ENCODE assay signal across 8 cellular contexts in genomic region chr21:41133896-41134522, GRCh38. TPM values are rescaled to one million over a fixed set of nuclear protein-coding genes. Genes with fewer than 3 reads are reported as not detected.
A peak's percentile ranks its signal among the peaks of the same experiment; 100 is the strongest.
DNase-seq lines count a peak whose midpoint lies in the region; ATAC-seq and TF ChIP-seq lines count a peak whose summit lies in the region.

No MANE protein-coding gene starts in this region.

- DNase-seq in NCI-H1092 (lab: John Stamatoyannopoulos, UW) (peak; percentile 21), brain microvascular endothelial cell (peak; percentile 28), right lobe of liver (no peak), lower leg skin (ENCODE audit: low spot score in 2 of 2) (no peak)
- no peak for DNase-seq in activated CD8-positive, alpha-beta memory T cell treated with anti-CD3 and anti-CD28 coated beads, Interleukin-2, amount 10 ng/mL, durations not matched to agents 7 days and 5 days

- no peaks in the 10 kb centered on the region for H3K9me3 Mint-ChIP-seq in activated CD8-positive, alpha-beta memory T cell treated with anti-CD3 and anti-CD28 coated beads, Interleukin-2, amount 10 ng/mL, durations not matched to agents 7 days and 5 days (ENCODE audit: low read depth)

- ATAC-seq in right lobe of liver (peak; percentile 70 to 85 (median 74)), GM19328 (IDR thresholded peaks at IDR 0.05; ENCODE audit: unreplicated experiment) (no peak), HG03095 (IDR thresholded peaks at IDR 0.05; ENCODE audit: unreplicated experiment) (no peak)
- ATAC-seq in activated CD8-positive, alpha-beta memory T cell treated with anti-CD3 and anti-CD28 coated beads, Interleukin-2, amount 10 ng/mL, durations not matched to agents 7 days and 5 days: no peak

- CTCF ChIA-PET in activated CD8-positive, alpha-beta memory T cell treated with anti-CD3 and anti-CD28 coated beads, Interleukin-2, amount 10 ng/mL, durations not matched to agents 7 days and 5 days (lab: Charles Lee): interaction anchor here (1.2 kb wide), 2 partner anchors 9 to 11 kb away, joined by 3 to 6 read pairs; no protein-coding TSS in a partner anchor

- no peaks in the 10 kb centered on the region for H3K36me3 Mint-ChIP-seq in activated CD8-positive, alpha-beta memory T cell treated with anti-CD3 and anti-CD28 coated beads, Interleukin-2, amount 10 ng/mL, durations not matched to agents 7 days and 5 days

- H3K4me3 ChIP-seq in brain microvascular endothelial cell (ENCODE audit: low read depth, low read length): no peak overlapping the region
- H3K4me3 ChIP-seq in right lobe of liver: no peak overlapping the region
- no peak overlapping the region for H3K4me3 ChIP-seq in lower leg skin (ENCODE audit: low read depth, poor library complexity, severe bottlenecking)

- in situ Hi-C loops in brain microvascular endothelial cell (cut with HindIII; ENCODE audit: low pct_ligation_motif_present, low sequenced_read_pairs): no loop called here

- H3K36me3 ChIP-seq in brain microvascular endothelial cell (replicated peaks): no peaks in the 10 kb centered on the region
- H3K36me3 ChIP-seq in right lobe of liver: no peaks in the 10 kb centered on the region

- TF ChIP-seq POLR2A in right lobe of liver (IDR thresholded peaks at IDR 0.05) (no peak), lower leg skin (IDR thresholded peaks at IDR 0.05) (no peak)

- H3K27ac ChIP-seq in brain microvascular endothelial cell (no peak overlapping the region), right lobe of liver (no peak overlapping the region)

- H3K27me3 ChIP-seq in brain microvascular endothelial cell (replicated peaks) (no peaks in the 10 kb centered on the region), right lobe of liver (no peaks in the 10 kb centered on the region)

- H3K27ac Mint-ChIP-seq in activated CD8-positive, alpha-beta memory T cell treated with anti-CD3 and anti-CD28 coated beads, Interleukin-2, amount 10 ng/mL, durations not matched to agents 7 days and 5 days: no peak overlapping the region

- H3K4me3 Mint-ChIP-seq in activated CD8-positive, alpha-beta memory T cell treated with anti-CD3 and anti-CD28 coated beads, Interleukin-2, amount 10 ng/mL, durations not matched to agents 7 days and 5 days: no peak overlapping the region

- H3K27me3 Mint-ChIP-seq in activated CD8-positive, alpha-beta memory T cell treated with anti-CD3 and anti-CD28 coated beads, Interleukin-2, amount 10 ng/mL, durations not matched to agents 7 days and 5 days: peaks cover 7% of the 10 kb centered on the region

- intact Hi-C loops in right lobe of liver (cut with DNase I) (no loop called here), lower leg skin (cut with DNase I; ENCODE audit: low total_unique reads) (no loop called here)

- no peaks in the 10 kb centered on the region for H3K4me1 Mint-ChIP-seq in activated CD8-positive, alpha-beta memory T cell treated with anti-CD3 and anti-CD28 coated beads, Interleukin-2, amount 10 ng/mL, durations not matched to agents 7 days and 5 days

- TF ChIP-seq CTCF in GM12874 (IDR thresholded peaks at IDR 0.05; ENCODE audit: insufficient read depth, low read depth, low read length) (peak; percentile 45; the same call in 1 of the 2 replicates), brain microvascular endothelial cell (IDR thresholded peaks at IDR 0.05; ENCODE audit: low read depth, low read length, missing control alignments) (peak; percentile 72), right lobe of liver (IDR thresholded peaks at IDR 0.05) (peak; percentile 39 to 58 (median 56)), lower leg skin (IDR thresholded peaks at IDR 0.05) (no peak)

- H3K4me1 ChIP-seq in right lobe of liver: no peaks in the 10 kb centered on the region

- no peaks in the 10 kb centered on the region for H3K9me3 ChIP-seq in right lobe of liver

- 31% methylated on average over 5 of the region's 5 CpGs for WGBS in right lobe of liver (ENCODE audit: insufficient coverage, low coverage, low lambda C conversion rate, missing lambda C conversion rate)
- 52 to 57% methylated on average over 5 of the region's 5 CpGs for WGBS in lower leg skin, 2 donors

RNA-seq across cellular contexts. Expression of gene BACE2, which starts 34.0 kb away (rescaled TPM):
- total RNA-seq in right lobe of liver (1 to 10 TPM; 4.3 to 7.9 (median 5.4) TPM), lower leg skin (10 to 100 TPM; 12.2 to 44.7 (median 27.2) TPM)
- total RNA-seq in activated CD8-positive, alpha-beta memory T cell treated with anti-CD3 and anti-CD28 coated beads, Interleukin-2, amount 10 ng/mL, durations not matched to agents 7 days and 5 days: 1 to 10 TPM in 1 of 2 experiments, under 1 TPM in 1; 0.79 to 2.4 TPM

Comparison
In these comparisons a context has a peak if more than half of its experiments do, and no peak if none do; other contexts are left out.
1. CTCF ChIP-seq: peak in GM12874 (single experiment), brain microvascular endothelial cell (single experiment) and right lobe of liver (4 of 4); none in lower leg skin (0 of 3).
2. DNase-seq: peak in NCI-H1092 (single experiment) and brain microvascular endothelial cell (single experiment); none in right lobe of liver (0 of 3), lower leg skin (0 of 2) and activated CD8-positive, alpha-beta memory T cell treated with anti-CD3 and anti-CD28 coated beads, Interleukin-2, amount 10 ng/mL, durations not matched to agents 7 days and 5 days (single experiment).
3. ATAC-seq: peak in right lobe of liver (4 of 4); none in GM19328 (single experiment), activated CD8-positive, alpha-beta memory T cell treated with anti-CD3 and anti-CD28 coated beads, Interleukin-2, amount 10 ng/mL, durations not matched to agents 7 days and 5 days (single experiment) and HG03095 (single experiment).